ENCODE assay signal across 8 cellular contexts in genomic region chr4:55409468-55410171, GRCh38. TPM values are rescaled to one million over a fixed set of nuclear protein-coding genes. Genes with fewer than 3 reads are reported as not detected.
A peak's percentile ranks its signal among the peaks of the same experiment; 100 is the strongest.
DNase-seq lines count a peak whose midpoint lies in the region; ATAC-seq and TF ChIP-seq lines count a peak whose summit lies in the region.

No MANE protein-coding gene starts in this region.

- ATAC-seq in GM18499 (IDR thresholded peaks at IDR 0.05; ENCODE audit: insufficient read depth, unreplicated experiment): peak; percentile 64
- peak; percentile 85 for ATAC-seq in HG03095 (IDR thresholded peaks at IDR 0.05; ENCODE audit: unreplicated experiment)
- ATAC-seq in activated naive CD8-positive, alpha-beta T cell treated with anti-CD3 and anti-CD28 coated beads, Interleukin-2, amount 50 U/mL, for 24 hours: no peak

- H3K36me3 Mint-ChIP-seq in activated naive CD8-positive, alpha-beta T cell treated with anti-CD3 and anti-CD28 coated beads, Interleukin-2, amount 50 U/mL, for 24 hours (ENCODE audit: low read depth): peaks cover 36% of the 10 kb centered on the region
- H3K36me3 Mint-ChIP-seq in mesothelial cell of epicardium: peaks cover 20% of the 10 kb centered on the region

- DNase-seq in A172 (ENCODE audit: low spot score) (peak; percentile 47), mesothelial cell of epicardium (ENCODE audit: low spot score in 2 of 2, unreplicated experiment in 2 of 2) (no peak), DMS153 treated with DMSO at 0.1 percent for 48 hours (lab: John Stamatoyannopoulos, UW; ENCODE audit: unreplicated experiment) (no peak), NCI-H1930 (lab: John Stamatoyannopoulos, UW) (no peak), NCI-H446 treated with DMSO at 0.1 percent for 48 hours (lab: John Stamatoyannopoulos, UW) (no peak)
- no peak for DNase-seq in activated naive CD8-positive, alpha-beta T cell treated with anti-CD3 and anti-CD28 coated beads, Interleukin-2, amount 50 U/mL, for 24 hours

- H3K9me3 Mint-ChIP-seq in activated naive CD8-positive, alpha-beta T cell treated with anti-CD3 and anti-CD28 coated beads, Interleukin-2, amount 50 U/mL, for 24 hours: no peaks in the 10 kb centered on the region
- no peaks in the 10 kb centered on the region for H3K9me3 Mint-ChIP-seq in mesothelial cell of epicardium

- no peaks in the 10 kb centered on the region for H3K27me3 Mint-ChIP-seq in activated naive CD8-positive, alpha-beta T cell treated with anti-CD3 and anti-CD28 coated beads, Interleukin-2, amount 50 U/mL, for 24 hours
- H3K27me3 Mint-ChIP-seq in mesothelial cell of epicardium (ENCODE audit: low read depth): no peaks in the 10 kb centered on the region

- TF ChIP-seq CTCF in mesothelial cell of epicardium (IDR thresholded peaks at IDR 0.05; ENCODE audit: unreplicated experiment): no peak

- H3K4me1 Mint-ChIP-seq in activated naive CD8-positive, alpha-beta T cell treated with anti-CD3 and anti-CD28 coated beads, Interleukin-2, amount 50 U/mL, for 24 hours: peaks cover 35% of the 10 kb centered on the region
- peaks cover 6% of the 10 kb centered on the region for H3K4me1 Mint-ChIP-seq in mesothelial cell of epicardium

- peak overlapping the region; percentile 10 for H3K27ac Mint-ChIP-seq in activated naive CD8-positive, alpha-beta T cell treated with anti-CD3 and anti-CD28 coated beads, Interleukin-2, amount 50 U/mL, for 24 hours
- H3K27ac Mint-ChIP-seq in mesothelial cell of epicardium: peak overlapping the region; percentile 5

- H3K4me3 Mint-ChIP-seq in activated naive CD8-positive, alpha-beta T cell treated with anti-CD3 and anti-CD28 coated beads, Interleukin-2, amount 50 U/mL, for 24 hours: no peak overlapping the region
- H3K4me3 Mint-ChIP-seq in mesothelial cell of epicardium: no peak overlapping the region

RNA-seq across cellular contexts. Expression of gene TMEM165, which starts 13.9 kb away (rescaled TPM):
- 109 and 112 TPM in 2 replicates for total RNA-seq in A172 (2014; rRNA removed; shearing (Covaris generic))
- 94.3 to 98.7 TPM (median 96.1 TPM) in 3 replicates for total RNA-seq in mesothelial cell of epicardium
